ENCODE assay signal across 13 cellular contexts in the genomic region with DNA sequence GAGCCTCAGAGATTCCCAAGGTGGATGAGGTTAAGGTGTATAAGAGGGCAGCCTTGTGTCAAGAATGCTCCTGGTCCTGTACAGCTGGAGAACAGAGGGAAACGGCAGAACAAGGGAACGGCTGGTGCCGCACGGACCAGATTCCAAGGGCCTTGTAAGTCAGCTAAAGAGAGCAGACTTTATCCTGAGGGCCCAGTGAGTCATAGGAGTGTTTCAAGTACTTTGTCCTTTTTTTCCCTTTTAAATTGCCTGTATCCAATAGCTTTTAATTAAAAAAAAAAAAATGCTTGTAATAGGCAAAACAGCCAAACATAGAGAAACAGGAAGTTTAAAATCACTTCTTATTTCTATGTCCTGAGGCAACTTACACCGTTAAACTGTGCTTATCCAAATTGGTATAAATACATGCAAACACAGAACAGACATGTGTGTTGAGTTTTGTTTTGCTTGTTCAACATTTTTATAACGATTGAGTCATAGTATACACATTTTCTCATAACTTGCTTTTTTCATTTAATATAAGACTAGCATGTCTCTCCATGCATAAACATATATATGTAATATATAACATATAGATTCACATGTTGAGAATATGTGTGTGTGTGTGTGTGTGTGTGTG. TPM values are rescaled to one million over a fixed set of nuclear protein-coding genes. Genes with fewer than 3 reads are reported as not detected.
DNase-seq lines count a peak whose midpoint lies in the region; ATAC-seq and TF ChIP-seq lines count a peak whose summit lies in the region.
"Had no signal": no experiment of that assay in that cellular context is flagged by ENCODE, and none has a peak within 500 bp of the region (broad histone marks: within the 10 kb centered on the region; RNA-seq: fewer than 3 reads in every experiment).

No MANE protein-coding gene starts in this region.

- no peak for TF ChIP-seq EP300 in stomach (IDR thresholded peaks at IDR 0.05)

- peak overlapping the region; percentile 22 for H3K4me3 ChIP-seq in GM23248
- H3K4me3 ChIP-seq in adipocyte (ENCODE audit: low read length), result no peak overlapping the region
- no peak overlapping the region for H3K4me3 ChIP-seq in stomach
- H3K4me3 ChIP-seq: HAP-1 had no signal

- DNase-seq in GM23248 (peak; percentile 95), adipocyte (ENCODE audit: low read depth) (peak; percentile 93), foreskin keratinocyte (peak; percentile 83 to 92), stromal cell of bone marrow (ENCODE audit: low read depth) (peak; percentile 59), C1 segment of cervical spinal cord (lab: John Stamatoyannopoulos, UW) (no peak), stomach (no peak)
- DNase-seq: activated T-cell treated with anti-CD3 and anti-CD28 coated beads for 4 hours, head of caudate nucleus, NCI-H1694 treated with DMSO at 0.1 percent for 48 hours had no signal

- 2% methylated on average over 6 of the region's 6 CpGs for WGBS in GM23248 (ENCODE audit: low coverage in 1 of 2, low lambda C conversion rate in 2 of 2, missing lambda C conversion rate in 2 of 2), 2 experiments
- WGBS in stomach, 5 donors, result 54 to 76% (median 69%) methylated on average over 6 of the region's 6 CpGs

- H3K9me3 ChIP-seq in GM23248 (ENCODE audit: low read depth), result no peaks in the 10 kb centered on the region
- H3K9me3 ChIP-seq in adipocyte (ENCODE audit: control insufficient read depth, low read length), result no peaks in the 10 kb centered on the region
- no peaks in the 10 kb centered on the region for H3K9me3 ChIP-seq in stomach
- H3K9me3 ChIP-seq: HAP-1 had no signal

- TF ChIP-seq CTCF in foreskin keratinocyte (conservative IDR thresholded peaks at IDR 0.05) (no peak), stomach (IDR thresholded peaks at IDR 0.05) (no peak)

- no peaks in the 10 kb centered on the region for H3K79me2 ChIP-seq in GM23248 (ENCODE audit: insufficient read depth)

- no peak for TF ChIP-seq POLR2A in stomach (IDR thresholded peaks at IDR 0.05)

- H4K20me1 ChIP-seq in GM23248 (ENCODE audit: insufficient read depth), result no peaks in the 10 kb centered on the region

- peak overlapping the region; percentile 64 for H3K4me2 ChIP-seq in GM23248 (ENCODE audit: unreplicated experiment)

- no peak overlapping the region for H2AFZ ChIP-seq in GM23248

- peaks cover 65% of the 10 kb centered on the region for H3K4me1 ChIP-seq in GM23248 (ENCODE audit: insufficient read depth)
- H3K4me1 ChIP-seq in adipocyte (ENCODE audit: control insufficient read depth, insufficient read depth, low read length), result peaks cover 37% of the 10 kb centered on the region
- H3K4me1 ChIP-seq in foreskin keratinocyte, result peaks cover 65% of the 10 kb centered on the region
- no peaks in the 10 kb centered on the region for H3K4me1 ChIP-seq in stomach
- H3K4me1 ChIP-seq: HAP-1 had no signal

- H3K9ac ChIP-seq in GM23248 (peak overlapping the region; percentile 27; the same call in 1 of the 2 replicates), adipocyte (ENCODE audit: low read length) (no peak overlapping the region)

- ATAC-seq in foreskin keratinocyte (peak; percentile 62), HG03469 (IDR thresholded peaks at IDR 0.05; ENCODE audit: unreplicated experiment) (no peak), HG02798 (IDR thresholded peaks at IDR 0.05; ENCODE audit: poor library complexity, unreplicated experiment) (no peak)
- ATAC-seq: stimulated activated effector memory CD8-positive, alpha-beta T cell treated with anti-CD3 and anti-CD28 coated beads, Interleukin-12 subunit alpha, Interleukin-12 subunit beta, amount 100 ng/mL, for 72 hours had no signal

- H3K36me3 ChIP-seq in GM23248 (ENCODE audit: low read depth), result no peaks in the 10 kb centered on the region
- H3K36me3 ChIP-seq in adipocyte (ENCODE audit: control insufficient read depth, insufficient read depth, low read length, severe bottlenecking), result no peaks in the 10 kb centered on the region
- no peaks in the 10 kb centered on the region for H3K36me3 ChIP-seq in stomach
- H3K36me3 ChIP-seq: HAP-1 had no signal

- H3K27ac ChIP-seq in GM23248 (peak overlapping the region; percentile 98), foreskin keratinocyte (peak overlapping the region; percentile 37), stomach (no peak overlapping the region)

- H3K9me2 ChIP-seq in GM23248 (ENCODE audit: insufficient read depth), result no peaks in the 10 kb centered on the region

- H3K27me3 ChIP-seq in GM23248 (replicated peaks; ENCODE audit: insufficient read depth), result no peaks in the 10 kb centered on the region
- no peaks in the 10 kb centered on the region for H3K27me3 ChIP-seq in adipocyte (replicated peaks; ENCODE audit: control insufficient read depth, insufficient read depth, low read length)
- H3K27me3 ChIP-seq in foreskin keratinocyte, result no peaks in the 10 kb centered on the region
- peaks cover 0 to 28% (median 0%) of the 10 kb centered on the region in 3 donors for H3K27me3 ChIP-seq in stomach

- in situ Hi-C loops in GM23248 (cut with MboI), result loop anchor here (25.0 kb wide), 2 partner anchors 416 to 691 kb away; a partner anchor contains a TSS

- H3F3A ChIP-seq in GM23248 (ENCODE audit: insufficient read depth), result peaks cover 65% of the 10 kb centered on the region

- intact Hi-C loops in stomach (cut with DNase I; ENCODE audit: low total_unique reads), result no loop called here

RNA-seq across cellular contexts. Expression of a gene that starts 42.1 kb away (rescaled TPM):
- 95.6 and 126 TPM in 2 replicates for total RNA-seq in GM23248 (2014; rRNA removed; shearing (Covaris generic))
- polyA plus RNA-seq in GM23248 (2016; fragmentation: Nextera tagmentation; extraction: Ambion mirVana) (145 and 149 TPM in 2 replicates), foreskin keratinocyte (27.7 and 31.9 TPM in 2 replicates), stomach (1 to 10 TPM; 2.1 to 4.7 (median 3.5) TPM)
- total RNA-seq in foreskin keratinocyte (29.3 and 30.0 TPM in 2 replicates), stomach (1 to 10 TPM in 2 of 5 donors, not detected in 3; 1.3 to 2.4 TPM)

RNA-seq across cellular contexts. Expression of a gene that starts 43.8 kb away (rescaled TPM):
- 48.7 and 52.2 TPM in 2 replicates for total RNA-seq in GM23248 (2014; rRNA removed; shearing (Covaris generic))
- polyA plus RNA-seq in GM23248 (2016; fragmentation: Nextera tagmentation; extraction: Ambion mirVana) (55.2 and 57.1 TPM in 2 replicates), foreskin keratinocyte (50.3 and 61.5 TPM in 2 replicates), stomach (10 to 100 TPM; 11.9 to 30.2 (median 29.6) TPM)
- total RNA-seq in foreskin keratinocyte (76.9 and 79.7 TPM in 2 replicates), stomach (10 to 100 TPM in 4 of 5 donors, 1 to 10 TPM in 1; 8.8 to 55.0 (median 31.9) TPM)

Comparison
In these comparisons a context has a peak if more than half of its experiments do, and no peak if none do; other contexts are left out.
1. DNase-seq: peak in GM23248 (single experiment), adipocyte (single experiment), foreskin keratinocyte (2 of 2) and stromal cell of bone marrow (single experiment); none in C1 segment of cervical spinal cord (0 of 14) and stomach (single experiment).
2. H3K27ac ChIP-seq: peak in GM23248 (single experiment) and foreskin keratinocyte (single experiment); none in stomach (0 of 5).